ENCODE assay signal across 1 cellular context in genomic region chr10:124906551-124907001, GRCh38.
TF ChIP-seq lines count a peak whose summit lies in the region.

No MANE protein-coding gene starts in this region.

TF ChIP-seq in SK-N-SH, 30 proteins besides CTCF, POLR2A, EP300 and RAD21 (continued from another document):
- TF ChIP-seq NFIC (IDR thresholded peaks at IDR 0.05; ENCODE audit: borderline replicate concordance), result peak; percentile 70; the same call in 1 of the 2 replicates
- no peak for TF ChIP-seq CHD2 (IDR thresholded peaks at IDR 0.05; ENCODE audit: low read length, partially characterized antibody)
- no peak for TF ChIP-seq FOXM1 (IDR thresholded peaks at IDR 0.05; ENCODE audit: low read depth)
- no peak for TF ChIP-seq MXI1 (IDR thresholded peaks at IDR 0.05; ENCODE audit: low read depth, low read length)
- no peak for TF ChIP-seq USF2 (IDR thresholded peaks at IDR 0.05; ENCODE audit: borderline replicate concordance, low read depth, low read length)
- TF ChIP-seq GATA2 (CRISPR knock-in tag; IDR thresholded peaks at IDR 0.05), result no peak
- TF ChIP-seq MAX (IDR thresholded peaks at IDR 0.05; ENCODE audit: low read depth), result no peak
- TF ChIP-seq SIN3A (IDR thresholded peaks at IDR 0.05; ENCODE audit: borderline replicate concordance, low read depth, low read length), result no peak
- no peak for TF ChIP-seq RXRA (IDR thresholded peaks at IDR 0.05; ENCODE audit: borderline replicate concordance, low read depth)
- peak; percentile 73 for TF ChIP-seq JUND (IDR thresholded peaks at IDR 0.05)
- no peak for TF ChIP-seq POLR2AphosphoS5 (IDR thresholded peaks at IDR 0.05; ENCODE audit: low read depth, low read length)
- no peak for TF ChIP-seq USF1 (IDR thresholded peaks at IDR 0.05; ENCODE audit: borderline replicate concordance, low read depth)
- peak; percentile 58; the same call in 1 of the 2 replicates for TF ChIP-seq MEF2A (IDR thresholded peaks at IDR 0.05; ENCODE audit: borderline replicate concordance, low read depth)
- no peak for TF ChIP-seq EZH2phosphoT487 (IDR thresholded peaks at IDR 0.05; ENCODE audit: borderline replicate concordance, low read depth)
- no peak for TF ChIP-seq SMC3 (IDR thresholded peaks at IDR 0.05; ENCODE audit: low read depth, low read length)
- TF ChIP-seq IRF3 (IDR thresholded peaks at IDR 0.05; ENCODE audit: low read depth, low read length), result no peak
- no peak for TF ChIP-seq ZBTB33 (IDR thresholded peaks at IDR 0.05; ENCODE audit: borderline replicate concordance, low read depth)
- no peak for TF ChIP-seq PBX3 (IDR thresholded peaks at IDR 0.05)
- TF ChIP-seq REST (IDR thresholded peaks at IDR 0.05; ENCODE audit: low read depth, low read length), result no peak
- TF ChIP-seq GABPA (IDR thresholded peaks at IDR 0.05; ENCODE audit: low read depth), result no peak
- TF ChIP-seq RFX5 (IDR thresholded peaks at IDR 0.05; ENCODE audit: low read length), result no peak
- no peak for TF ChIP-seq YY1 (IDR thresholded peaks at IDR 0.05; ENCODE audit: low read depth)
- TF ChIP-seq NRF1 (IDR thresholded peaks at IDR 0.05; ENCODE audit: low read depth, low read length), result no peak
- TF ChIP-seq TCF12 (IDR thresholded peaks at IDR 0.05), result peak; percentile 40
- TF ChIP-seq RCOR1 (IDR thresholded peaks at IDR 0.05; ENCODE audit: low read length), result no peak
- no peak for TF ChIP-seq ELF1 (IDR thresholded peaks at IDR 0.05)
